In the genomic region with DNA sequence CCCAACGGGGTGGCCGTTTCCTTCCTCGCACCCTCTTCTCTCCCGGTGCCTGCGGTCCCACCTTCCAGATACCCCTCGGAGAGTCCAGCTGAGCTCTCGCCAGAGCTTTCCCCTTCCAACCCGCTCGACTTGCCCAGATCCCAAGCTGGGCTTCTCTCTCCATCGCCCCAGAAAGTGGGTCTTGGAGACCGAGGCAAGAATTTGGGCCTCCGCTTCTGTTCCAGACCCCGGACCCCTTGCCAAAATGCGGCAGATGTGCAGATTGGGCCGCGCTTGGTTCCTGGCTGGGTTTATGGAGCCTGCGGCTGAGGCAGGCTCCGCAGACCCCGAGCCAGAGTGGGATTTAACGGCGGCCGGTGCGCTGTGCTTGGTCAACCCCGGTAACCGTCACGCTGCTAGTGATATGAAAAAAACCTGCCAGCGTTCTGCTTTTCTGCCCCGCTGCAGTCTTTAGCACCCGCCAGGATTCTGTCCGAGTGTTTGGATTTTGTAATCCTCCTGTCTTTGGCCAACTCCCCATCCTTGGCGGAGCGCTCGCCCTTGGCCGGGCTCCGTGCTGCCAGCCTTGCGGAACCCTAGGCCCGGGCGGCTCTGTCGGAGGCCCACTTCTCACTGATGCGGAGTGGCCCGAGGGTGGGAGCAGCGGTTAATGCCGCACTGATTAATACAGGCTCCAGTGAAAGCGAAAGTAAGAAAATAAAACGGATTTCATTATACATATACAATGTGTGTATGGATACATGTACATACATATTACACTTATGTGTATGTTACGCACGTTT, we compare ENCODE assay signal across 8 cellular contexts. TPM values are rescaled to one million over a fixed set of nuclear protein-coding genes. Genes with fewer than 3 reads are reported as not detected.
A peak's percentile ranks its signal among the peaks of the same experiment; 100 is the strongest.
DNase-seq lines count a peak whose midpoint lies in the region; ATAC-seq and TF ChIP-seq lines count a peak whose summit lies in the region.

No MANE protein-coding gene starts in this region.

- H3K4me3 ChIP-seq in NB4 (ENCODE audit: low read depth, low read length) = peak overlapping the region; percentile 80

- H3K27me3 Mint-ChIP-seq in activated CD4-positive, alpha-beta memory T cell treated with anti-CD3 and anti-CD28 coated beads for 36 hours = no peaks in the 10 kb centered on the region
- H3K27me3 Mint-ChIP-seq in memory B cell = no peaks in the 10 kb centered on the region

- ATAC-seq in memory B cell (ENCODE audit: low read depth) = peak; percentile 55

- CTCF ChIA-PET in activated CD4-positive, alpha-beta memory T cell treated with anti-CD3 and anti-CD28 coated beads for 36 hours (lab: Charles Lee) = interaction anchor here (0.6 to 3.5 kb wide), 10 partner anchors 61 to 168 kb away, joined by 3 to 13 read pairs (median 4); no protein-coding TSS in a partner anchor

- H3K4me1 Mint-ChIP-seq in activated CD4-positive, alpha-beta memory T cell treated with anti-CD3 and anti-CD28 coated beads for 36 hours (ENCODE audit: low read depth) = peaks cover 47% of the 10 kb centered on the region
- H3K4me1 Mint-ChIP-seq in memory B cell = peaks cover 27% of the 10 kb centered on the region

- H3K4me3 Mint-ChIP-seq in activated CD4-positive, alpha-beta memory T cell treated with anti-CD3 and anti-CD28 coated beads for 36 hours = peak overlapping the region; percentile 96
- H3K4me3 Mint-ChIP-seq in memory B cell = peak overlapping the region; percentile 99

- peaks cover 21% of the 10 kb centered on the region for H3K9me3 Mint-ChIP-seq in activated CD4-positive, alpha-beta memory T cell treated with anti-CD3 and anti-CD28 coated beads for 36 hours
- H3K9me3 Mint-ChIP-seq in memory B cell = peaks cover 3% of the 10 kb centered on the region

- intact Hi-C loops in activated CD4-positive, alpha-beta memory T cell treated with anti-CD3 and anti-CD28 coated beads for 36 hours (cut with micrococcal nuclease) = loop anchor here (1.0 to 2.0 kb wide), 8 partner anchors 59 to 435 kb away; partner anchors contain the start of genes AP2B1, SLFN12L, SLFN13 and TAF15

- TF ChIP-seq CTCF in NB4 (IDR thresholded peaks at IDR 0.05; ENCODE audit: low read depth, low read length) = no peak

- POLR2A ChIA-PET in activated CD4-positive, alpha-beta memory T cell treated with anti-CD3 and anti-CD28 coated beads for 36 hours (lab: Charles Lee) = interaction anchor here (0.7 to 3.0 kb wide), 23 partner anchors 13 to 351 kb away, joined by 3 to 26 read pairs (median 4); partner anchors contain the start of genes SLFN12L, SLFN13 and SLFN5

- H3K27ac Mint-ChIP-seq in activated CD4-positive, alpha-beta memory T cell treated with anti-CD3 and anti-CD28 coated beads for 36 hours = peak overlapping the region; percentile 97
- H3K27ac Mint-ChIP-seq in memory B cell = peak overlapping the region; percentile 96

- peaks cover 33% of the 10 kb centered on the region for H3K36me3 Mint-ChIP-seq in activated CD4-positive, alpha-beta memory T cell treated with anti-CD3 and anti-CD28 coated beads for 36 hours
- peaks cover 6% of the 10 kb centered on the region for H3K36me3 Mint-ChIP-seq in memory B cell

- in situ Hi-C loops in GM18951 (cut with MboI; ENCODE audit: low sequenced_read_pairs, unreplicated experiment) = no loop called here

- peak; percentile 41 for DNase-seq in A172 (ENCODE audit: low spot score)
- peak; percentile 86 for DNase-seq in NB4 (ENCODE audit: low read depth)
- peak; percentile 73 for DNase-seq in activated CD4-positive, alpha-beta memory T cell treated with anti-CD3 and anti-CD28 coated beads for 36 hours
- peak; percentile 9 for DNase-seq in effector CD4-positive, alpha-beta T cell
- peak; percentile 13 to 36 for DNase-seq in memory B cell (ENCODE audit: low spot score in 2 of 2)
- peak; percentile 36 to 40 for DNase-seq in stimulated activated CD8-positive, alpha-beta memory T cell treated with anti-CD3 and anti-CD28 coated beads, Interleukin-2, amount 100 ng/mL, for 48 hours (ENCODE audit: low read depth in 2 of 2)
- no peak for DNase-seq in NCI-H1436 treated with DMSO at 0.1 percent for 48 hours (lab: John Stamatoyannopoulos, UW)

- peak; percentile 64 for TF ChIP-seq POLR2A in GM18951 (IDR thresholded peaks at IDR 0.05; ENCODE audit: extremely low read depth, insufficient read depth, insufficient read length)
- TF ChIP-seq POLR2A in NB4 (IDR thresholded peaks at IDR 0.05; ENCODE audit: extremely low read depth, insufficient read length) = peak; percentile 45

RNA-seq across cellular contexts. Expression of gene SLFN11, which starts 0.8 kb away (rescaled TPM):
- total RNA-seq in A172 (2014; rRNA removed; shearing (Covaris generic)) = 37.2 and 54.4 TPM in 2 replicates
- total RNA-seq in activated CD4-positive, alpha-beta memory T cell treated with anti-CD3 and anti-CD28 coated beads for 36 hours = 10 to 100 TPM; 64.8 to 68.8 TPM

RNA-seq across cellular contexts. Expression of gene SLFN12, which starts 58.1 kb away (rescaled TPM):
- 37.4 and 47.9 TPM in 2 replicates for total RNA-seq in A172 (2014; rRNA removed; shearing (Covaris generic))
- total RNA-seq in activated CD4-positive, alpha-beta memory T cell treated with anti-CD3 and anti-CD28 coated beads for 36 hours = 10 to 100 TPM in 1 of 2 experiments, 1 to 10 TPM in 1; 10.0 to 10.7 TPM
